In genomic region chr1:19879227-19879626, GRCh38 we compare ENCODE assay signal across 34 cellular contexts. TPM values are rescaled to one million over a fixed set of nuclear protein-coding genes. Genes with fewer than 3 reads are reported as not detected.
"Had no signal": no experiment of that assay in that cellular context is flagged by ENCODE, and none has a peak within 500 bp of the region (broad histone marks: within the 10 kb centered on the region; RNA-seq: fewer than 3 reads in every experiment).

No MANE protein-coding gene starts in this region.

- ATAC-seq: activated CD8-positive, alpha-beta T cell treated with anti-CD3 and anti-CD28 coated beads for 36 hours; activated naive CD4-positive, alpha-beta T cell treated with anti-CD3 and anti-CD28 coated beads, Interleukin-2, amount 50 U/mL, for 72 hours; activated T-cell treated with anti-CD3 and anti-CD28 coated beads, Interleukin-2, amount 50 U/mL, for 4 hours; activated T-cell treated with anti-CD3 and anti-CD28 coated beads, Interleukin-2, amount 50 U/mL, for 72 hours; activated T-helper 17 cell treated with anti-CD3 and anti-CD28 coated beads, Interleukin-2, amount 50 U/mL, for 72 hours had no signal

- H3K27ac ChIP-seq: adrenal gland, ascending aorta, cardiac muscle cell had no signal

- H3K9me3 ChIP-seq: adrenal gland, ascending aorta had no signal

- DNase-seq: activated B cell treated with CpG ODN at 0.5 μM for 24 hours; activated CD4-positive, alpha-beta memory T cell treated with anti-CD3 and anti-CD28 coated beads for 36 hours; activated CD4-positive, alpha-beta T cell treated with anti-CD3 and anti-CD28 coated beads for 4 hours; activated CD4-positive, alpha-beta T cell treated with anti-CD3 and anti-CD28 coated beads, Interleukin-2, amount 10 ng/mL, durations not matched to agents 24 days and 14 days; activated CD4-positive, alpha-beta T cell treated with anti-CD3 and anti-CD28 coated beads, Interleukin-2, amount 50 U/mL, for 1 hour; activated CD4-positive, alpha-beta T cell treated with anti-CD3 and anti-CD28 coated beads, Interleukin-2, amount 50 U/mL, for 4 hours; activated CD4-positive, CD25-positive, alpha-beta regulatory T cell treated with anti-CD3 and anti-CD28 coated beads, Interleukin-2, amount 50 U/mL, for 72 hours; activated CD8-positive, alpha-beta memory T cell treated with anti-CD3 and anti-CD28 coated beads, Interleukin-2, amount 50 U/mL, for 4 hours; activated CD8-positive, alpha-beta T cell treated with anti-CD3 and anti-CD28 coated beads for 36 hours; activated effector memory CD4-positive, alpha-beta T cell treated with anti-CD3 and anti-CD28 coated beads, Interleukin-2, amount 50 U/mL, for 16 hours; activated gamma-delta T cell treated with Interleukin-2 at 50 U/mL for 16 hours; activated naive CD4-positive, alpha-beta T cell; activated naive CD4-positive, alpha-beta T cell treated with anti-CD3 and anti-CD28 coated beads for 36 hours; activated naive CD4-positive, alpha-beta T cell treated with anti-CD3 and anti-CD28 coated beads, Interleukin-2, amount 50 U/mL, for 16 hours; activated naive CD8-positive, alpha-beta T cell treated with anti-CD3 and anti-CD28 coated beads for 36 hours; activated T-cell treated with anti-CD3 and anti-CD28 coated beads for 4 hours; activated T-cell treated with anti-CD3 and anti-CD28 coated beads, Interleukin-2, amount 50 U/mL, for 1 hour; activated T-cell treated with anti-CD3 and anti-CD28 coated beads, Interleukin-2, amount 50 U/mL, for 4 hours; activated T-cell treated with anti-CD3 and anti-CD28 coated beads, Interleukin-2, amount 50 U/mL, for 72 hours; adrenal gland; amniotic stem cell; cerebellar nuclear complex; T-helper 1 cell; T-helper 2 cell; T-helper 9 cell had no signal

- H3K36me3 ChIP-seq: adrenal gland, ascending aorta, cardiac muscle cell had no signal

- H3K27me3 ChIP-seq: ascending aorta, cardiac muscle cell had no signal

- H3K4me3 ChIP-seq: adrenal gland, ascending aorta, cardiac muscle cell had no signal

- FAIRE-seq: bronchial epithelial cell, TTC549 had no signal

RNA-seq across cellular contexts. Expression of gene PLA2G2E, which starts 44.2 kb away (rescaled TPM):
- total RNA-seq: activated B cell treated with CpG ODN at 0.5 μM for 24 hours; activated CD4-positive, alpha-beta memory T cell treated with anti-CD3 and anti-CD28 coated beads for 36 hours; activated CD4-positive, alpha-beta T cell treated with anti-CD3 and anti-CD28 coated beads, Interleukin-2, amount 10 ng/mL, durations not matched to agents 24 days and 14 days; activated CD8-positive, alpha-beta memory T cell treated with anti-CD3 and anti-CD28 coated beads for 36 hours; activated CD8-positive, alpha-beta T cell treated with anti-CD3 and anti-CD28 coated beads for 36 hours; activated naive CD4-positive, alpha-beta T cell treated with anti-CD3 and anti-CD28 coated beads for 36 hours; activated naive CD4-positive, alpha-beta T cell treated with anti-CD3 and anti-CD28 coated beads, Interleukin-2, amount 50 U/mL, for 72 hours; activated naive CD8-positive, alpha-beta T cell treated with anti-CD3 and anti-CD28 coated beads for 36 hours; activated T-cell treated with anti-CD3 and anti-CD28 coated beads, Interleukin-2, amount 50 U/mL, for 4 hours; activated T-cell treated with anti-CD3 and anti-CD28 coated beads, Interleukin-2, amount 50 U/mL, for 72 hours; activated T-helper 1 cell treated with anti-CD3 and anti-CD28 coated beads, Interleukin-12 subunit alpha, Interleukin-12 subunit beta, Interleukin-2, Interleukin-4 antibody, amounts not matched to agents 30 ng/mL and 10 ng/mL and 1 ng/mL, durations not matched to agents 14 hours and 24 hours and 36 hours; activated T-helper 17 cell treated with anti-CD3 and anti-CD28 coated beads, Interleukin-2, amount 50 U/mL, for 72 hours; adrenal gland; ascending aorta; bronchial epithelial cell; cardiac muscle cell; chondrocyte had no signal
- polyA plus RNA-seq: adrenal gland, cardiac muscle cell had no signal
